In the genomic region with DNA sequence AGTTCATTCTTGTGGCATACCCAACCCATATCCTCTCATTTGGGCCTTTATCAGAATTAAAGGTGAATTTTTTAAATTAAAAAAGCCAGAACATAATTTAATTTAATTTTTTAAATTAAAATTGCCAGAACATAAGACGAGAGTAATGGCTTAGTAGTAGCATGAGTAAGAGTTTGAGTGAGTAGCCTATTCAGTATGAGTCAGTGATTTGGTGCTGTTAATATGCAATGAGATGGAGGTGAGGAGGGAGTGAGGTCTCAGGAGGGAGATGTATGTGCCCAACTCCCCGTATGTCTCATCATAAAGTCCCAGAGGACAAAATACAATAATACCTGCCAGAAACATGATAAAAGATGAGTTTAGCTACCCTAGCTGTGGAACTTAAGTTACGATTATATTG, we compare ENCODE assay signal across 19 cellular contexts.
"Had no signal": no experiment of that assay in that cellular context is flagged by ENCODE, and none has a peak within 500 bp of the region (broad histone marks: within the 10 kb centered on the region; RNA-seq: fewer than 3 reads in every experiment).

No MANE protein-coding gene starts in this region.

- ATAC-seq: left lobe of liver; naive thymus-derived CD4-positive, alpha-beta T cell; psoas muscle; right cardiac atrium; stimulated activated effector memory CD8-positive, alpha-beta T cell treated with anti-CD3 and anti-CD28 coated beads, Interleukin-12 subunit alpha, Interleukin-12 subunit beta, amount 100 ng/mL, for 72 hours had no signal

- H2AFZ ChIP-seq: neural progenitor cell had no signal

- H3K4me2 ChIP-seq: neural progenitor cell had no signal

- H3K27ac ChIP-seq: dorsolateral prefrontal cortex, esophagus muscularis mucosa, neural progenitor cell, psoas muscle, stomach, thyroid gland had no signal

- H3K9ac ChIP-seq: neural progenitor cell had no signal

- H3K36me3 ChIP-seq: esophagus muscularis mucosa, neural progenitor cell, sigmoid colon, stomach, thyroid gland had no signal

- DNase-seq: dorsolateral prefrontal cortex; effector CD4-positive, alpha-beta T cell; endodermal cell; hypothalamus; mesenchymal stem cell; naive thymus-derived CD4-positive, alpha-beta T cell; psoas muscle; right cardiac atrium; sigmoid colon; stimulated activated CD4-positive, alpha-beta T cell treated with anti-CD3 and anti-CD28 coated beads, Interleukin-2, amount 100 ng/mL, for 24 hours; stimulated activated CD4-positive, alpha-beta T cell treated with anti-CD3 and anti-CD28 coated beads, Interleukin-4, amount 100 ng/mL, for 24 hours; stimulated activated naive CD4-positive, alpha-beta T cell treated with Interleukin-2 at 50 U/mL for 16 hours; stomach; thyroid gland; trophoblast cell had no signal

- H3K4me1 ChIP-seq: psoas muscle, thyroid gland had no signal

- H3K27me3 ChIP-seq: dorsolateral prefrontal cortex, esophagus muscularis mucosa, neural progenitor cell, sigmoid colon, stomach, thyroid gland had no signal

- H3K4me3 ChIP-seq: dorsolateral prefrontal cortex, esophagus muscularis mucosa, neural progenitor cell, psoas muscle, sigmoid colon, stomach, thyroid gland had no signal

- H3K9me3 ChIP-seq: esophagus muscularis mucosa, psoas muscle, sigmoid colon, stomach, thyroid gland had no signal
